8 cellular contexts compared by ENCODE assay signal in genomic region chr17:81683208-81683583, GRCh38. TPM values are rescaled to one million over a fixed set of nuclear protein-coding genes. Genes with fewer than 3 reads are reported as not detected.
A peak's percentile ranks its signal among the peaks of the same experiment; 100 is the strongest.
DNase-seq lines count a peak whose midpoint lies in the region; ATAC-seq and TF ChIP-seq lines count a peak whose summit lies in the region.

No MANE protein-coding gene starts in this region.

- no peak for TF ChIP-seq CTCF in AG04450 (IDR thresholded peaks at IDR 0.05; ENCODE audit: low read depth, low read length)
- no peak for TF ChIP-seq CTCF in choroid plexus epithelial cell (conservative IDR thresholded peaks at IDR 0.05; ENCODE audit: low read depth, low read length)
- TF ChIP-seq CTCF in GM20000 (IDR thresholded peaks at IDR 0.05; ENCODE audit: extremely low read depth, missing control alignments), result no peak

- POLR2A ChIA-PET in AG04450 (lab: Yijun Ruan, JAX), result interaction anchor here (0.6 to 3.4 kb wide), 12 partner anchors 9 to 678 kb away, joined by 3 to 35 read pairs (median 3); partner anchors contain the start of genes CCDC137, MRPL12, NPLOC4 and OXLD1

- peaks cover 21 to 25% of the 10 kb centered on the region in 2 donors for H3K36me3 ChIP-seq in mucosa of rectum (ENCODE audit: control insufficient read depth in 2 of 2, insufficient read depth in 2 of 2, low read length in 2 of 2)

- DNase-seq in AG04450 (ENCODE audit: low read depth, low spot score) (no peak), KBM-7 (peak; percentile 31), choroid plexus epithelial cell (ENCODE audit: low read depth) (no peak), GM20000 (ENCODE audit: low spot score) (no peak), germinal center (ENCODE audit: low spot score) (no peak)

- CTCF ChIA-PET in AG04450 (lab: Charles Lee), result interaction anchor here (1.2 kb wide), 1 partner anchor 82 kb away, joined by 3 read pairs; no protein-coding TSS in a partner anchor

- H3K27ac ChIP-seq in AG04450 (ENCODE audit: low read depth, low read length) (peak overlapping the region; percentile 65), mucosa of rectum (ENCODE audit: low read depth in 2 of 2, low read length in 2 of 2) (peak overlapping the region; percentile 21 to 71)

- in situ Hi-C loops in KBM-7 (cut with MboI; ENCODE audit: low pct_unique_long_range_greater_than_20kb, low sequenced_read_pairs), result no loop called here

- H3K9me3 ChIP-seq in AG04450 (ENCODE audit: control insufficient read depth, insufficient read depth, low read length), result no peaks in the 10 kb centered on the region; the same call in 1 of the 2 replicates
- H3K9me3 ChIP-seq in mucosa of rectum (ENCODE audit: control insufficient read depth in 2 of 2, low read length in 2 of 2), result no peaks in the 10 kb centered on the region

- peak overlapping the region; percentile 81 to 83 for H3K9ac ChIP-seq in mucosa of rectum (ENCODE audit: low read depth in 1 of 2, low read length in 2 of 2)

- ATAC-seq in GM19438 (IDR thresholded peaks at IDR 0.05; ENCODE audit: low read depth, unreplicated experiment) (peak; percentile 7), GM18517 (IDR thresholded peaks at IDR 0.05; ENCODE audit: unreplicated experiment) (no peak)

- no peaks in the 10 kb centered on the region for H3K27me3 ChIP-seq in AG04450 (ENCODE audit: control insufficient read depth, insufficient read depth, low read length)
- H3K27me3 ChIP-seq in mucosa of rectum (ENCODE audit: control insufficient read depth in 2 of 2, insufficient read depth in 2 of 2, low read length in 2 of 2), result no peaks in the 10 kb centered on the region

- H3K4me3 ChIP-seq in AG04450 (ENCODE audit: low read depth, low read length) (peak overlapping the region; percentile 92), choroid plexus epithelial cell (ENCODE audit: low read depth, low read length) (peak overlapping the region; percentile 73), mucosa of rectum (ENCODE audit: low read length in 2 of 2) (peak overlapping the region; percentile 82 to 92)

- H3K4me1 ChIP-seq in mucosa of rectum (ENCODE audit: control insufficient read depth in 2 of 2, insufficient read depth in 2 of 2, low read length in 2 of 2), result peaks cover 9 to 21% of the 10 kb centered on the region in 2 donors

RNA-seq across cellular contexts. Expression of gene ARL16, which starts 0.4 kb away (rescaled TPM):
- polyA plus RNA-seq in AG04450 (2011; rRNA removed), result 44.7 and 48.0 TPM in 2 replicates
- polyA minus RNA-seq in AG04450 (2011; rRNA and poly(A)+ RNA removed), result 15.2 and 22.4 TPM in 2 replicates

RNA-seq across cellular contexts. Expression of gene HGS, which starts 0.6 kb away (rescaled TPM):
- polyA plus RNA-seq in AG04450 (2011; rRNA removed), result 71.5 and 83.0 TPM in 2 replicates
- polyA minus RNA-seq in AG04450 (2011; rRNA and poly(A)+ RNA removed), result 145 and 167 TPM in 2 replicates

RNA-seq across cellular contexts. Expression of gene CCDC137, which starts 16.7 kb away (rescaled TPM):
- polyA plus RNA-seq in AG04450 (2011; rRNA removed), result 10.7 and 10.9 TPM in 2 replicates
- 2.2 and 3.9 TPM in 2 replicates for polyA minus RNA-seq in AG04450 (2011; rRNA and poly(A)+ RNA removed)

RNA-seq across cellular contexts. Expression of gene OXLD1, which starts 16.8 kb away (rescaled TPM):
- 13.4 and 17.0 TPM in 2 replicates for polyA plus RNA-seq in AG04450 (2011; rRNA removed)
- 2.9 and 4.4 TPM in 2 replicates for polyA minus RNA-seq in AG04450 (2011; rRNA and poly(A)+ RNA removed)

RNA-seq across cellular contexts. Expression of gene MRPL12, which starts 20.0 kb away (rescaled TPM):
- 52.1 and 69.2 TPM in 2 replicates for polyA plus RNA-seq in AG04450 (2011; rRNA removed)
- polyA minus RNA-seq in AG04450 (2011; rRNA and poly(A)+ RNA removed), result 29.3 and 35.3 TPM in 2 replicates
